1 cellular context compared by ENCODE assay signal in genomic region chr2:128727404-128727803, GRCh38.
TF ChIP-seq lines count a peak whose summit lies in the region.

No MANE protein-coding gene starts in this region.

TF ChIP-seq in GM12878, 131 proteins besides CTCF, POLR2A, EP300 and RAD21 (continued from another document):
- no peak for TF ChIP-seq CUX1 (IDR thresholded peaks at IDR 0.05; ENCODE audit: insufficient replicate concordance, low read depth, low read length)
- no peak for TF ChIP-seq ZBTB4 (CRISPR knock-in tag; IDR thresholded peaks at IDR 0.05)
- TF ChIP-seq SREBF2 (IDR thresholded peaks at IDR 0.05; ENCODE audit: low read length) = no peak
- TF ChIP-seq ATF3 (IDR thresholded peaks at IDR 0.05; ENCODE audit: borderline replicate concordance, extremely low read depth, low read depth, low read length) = no peak
- TF ChIP-seq CREM (IDR thresholded peaks at IDR 0.05; ENCODE audit: low read depth) = no peak
- TF ChIP-seq IRF4 (IDR thresholded peaks at IDR 0.05; ENCODE audit: low read depth, low read length) = no peak
- no peak for TF ChIP-seq IKZF1 (conservative IDR thresholded peaks at IDR 0.05)
- no peak for TF ChIP-seq ZNF24 (IDR thresholded peaks at IDR 0.05)
- TF ChIP-seq ZSCAN29 (IDR thresholded peaks at IDR 0.05) = no peak
- TF ChIP-seq NRF1 (conservative IDR thresholded peaks at IDR 0.05; ENCODE audit: low read depth, low read length) = no peak
- no peak for TF ChIP-seq POLR2AphosphoS5 (IDR thresholded peaks at IDR 0.05; ENCODE audit: low read length)
- no peak for TF ChIP-seq KLF5 (IDR thresholded peaks at IDR 0.05; ENCODE audit: partially characterized antibody)
- TF ChIP-seq ZNF274 (IDR thresholded peaks at IDR 0.05; ENCODE audit: insufficient read depth, insufficient read length) = no peak
- no peak for TF ChIP-seq IKZF2 (IDR thresholded peaks at IDR 0.05)
TF ChIP-seq in GM12878: peak in this region for 0.
